ENCODE assay signal across 22 cellular contexts in genomic region chr20:33629533-33629932, GRCh38. TPM values are rescaled to one million over a fixed set of nuclear protein-coding genes. Genes with fewer than 3 reads are reported as not detected.
DNase-seq lines count a peak whose midpoint lies in the region; ATAC-seq, FAIRE-seq and TF ChIP-seq lines count a peak whose summit lies in the region.
"Had no signal": no experiment of that assay in that cellular context is flagged by ENCODE, and none has a peak within 500 bp of the region (broad histone marks: within the 10 kb centered on the region; RNA-seq: fewer than 3 reads in every experiment).

No MANE protein-coding gene starts in this region.

- no peak overlapping the region for H2AFZ ChIP-seq in K562 (ENCODE audit: low read depth, low read length)

- no peaks in the 10 kb centered on the region for H3K79me2 ChIP-seq in K562 (ENCODE audit: control insufficient read depth, insufficient read depth, low read length)

- no peaks in the 10 kb centered on the region for H3K9me3 ChIP-seq in K562 (replicated peaks; ENCODE audit: control insufficient read depth, insufficient read depth, low read depth, low read length)
- H3K9me3 ChIP-seq: HAP-1 had no signal

- no peak for TF ChIP-seq POLR2A in K562 (conservative IDR thresholded peaks at IDR 0.05)

- no peaks in the 10 kb centered on the region for H3K9me3 Mint-ChIP-seq in activated naive CD4-positive, alpha-beta T cell treated with anti-CD3 and anti-CD28 coated beads, Interleukin-2, amount 50 U/mL, for 24 hours
- no peaks in the 10 kb centered on the region for H3K9me3 Mint-ChIP-seq in activated T-helper 17 cell treated with anti-CD3 and anti-CD28 coated beads, Interleukin-2, amount 50 U/mL, for 72 hours
- H3K9me3 Mint-ChIP-seq: CD4-positive, alpha-beta memory T cell; HFFc6 had no signal

- no peaks in the 10 kb centered on the region for H4K20me1 ChIP-seq in K562 (replicated peaks; ENCODE audit: control insufficient read depth, insufficient read depth, low read length)

- no peaks in the 10 kb centered on the region for H3K27me3 ChIP-seq in K562 (ENCODE audit: control insufficient read depth in 2 of 2, insufficient read depth in 2 of 2, low read length in 2 of 2)

- no peak for ATAC-seq in activated T-helper 17 cell treated with anti-CD3 and anti-CD28 coated beads, Interleukin-2, amount 50 U/mL, for 72 hours (replicated peaks)
- ATAC-seq in K562, result peak; percentile 54; the same call in 1 of the 3 replicates
- ATAC-seq in GM19395 (IDR thresholded peaks at IDR 0.05; ENCODE audit: unreplicated experiment), result no peak
- no peak for ATAC-seq in HG03354 (IDR thresholded peaks at IDR 0.05; ENCODE audit: poor library complexity, severe bottlenecking, unreplicated experiment)

- intact Hi-C loops in K562 (cut with micrococcal nuclease), result no loop called here

- TF ChIP-seq CTCF in K562 (IDR thresholded peaks at IDR 0.05 in 2 of 3, conservative IDR thresholded peaks at IDR 0.05 in 1 of 3; ENCODE audit: insufficient read depth in 2 of 3, low read depth in 1 of 3, low read length in 3 of 3), result no peak

- H3K4me1 ChIP-seq in K562 (replicated peaks in 1 of 2; ENCODE audit: control insufficient read depth in 2 of 2, insufficient read depth in 2 of 2, low read length in 2 of 2), result peaks cover 5 to 10% of the 10 kb centered on the region in 2 experiments; a peak in 3 of 5 replicates
- H3K4me1 ChIP-seq: HAP-1 had no signal

- no peak overlapping the region for H3K27ac ChIP-seq in K562 (ENCODE audit: extremely low read depth, low read depth, low read length)

- H3K27me3 Mint-ChIP-seq in activated naive CD4-positive, alpha-beta T cell treated with anti-CD3 and anti-CD28 coated beads, Interleukin-2, amount 50 U/mL, for 24 hours, result no peaks in the 10 kb centered on the region
- no peaks in the 10 kb centered on the region for H3K27me3 Mint-ChIP-seq in activated T-helper 17 cell treated with anti-CD3 and anti-CD28 coated beads, Interleukin-2, amount 50 U/mL, for 72 hours
- H3K27me3 Mint-ChIP-seq: CD4-positive, alpha-beta memory T cell had no signal

- H3K9me1 ChIP-seq in K562 (ENCODE audit: control insufficient read depth, insufficient read depth, low read length), result no peaks in the 10 kb centered on the region

- H3K36me3 Mint-ChIP-seq in activated naive CD4-positive, alpha-beta T cell treated with anti-CD3 and anti-CD28 coated beads, Interleukin-2, amount 50 U/mL, for 24 hours, result peaks cover 12% of the 10 kb centered on the region
- peaks cover 85% of the 10 kb centered on the region for H3K36me3 Mint-ChIP-seq in activated T-helper 17 cell treated with anti-CD3 and anti-CD28 coated beads, Interleukin-2, amount 50 U/mL, for 72 hours (ENCODE audit: low read depth)

- no peak overlapping the region for H3K4me3 ChIP-seq in K562
- H3K4me3 ChIP-seq: HAP-1 had no signal

- no peak overlapping the region for H3K4me3 Mint-ChIP-seq in activated naive CD4-positive, alpha-beta T cell treated with anti-CD3 and anti-CD28 coated beads, Interleukin-2, amount 50 U/mL, for 24 hours
- H3K4me3 Mint-ChIP-seq in activated T-helper 17 cell treated with anti-CD3 and anti-CD28 coated beads, Interleukin-2, amount 50 U/mL, for 72 hours, result no peak overlapping the region
- H3K4me3 Mint-ChIP-seq: CD4-positive, alpha-beta memory T cell; HFFc6 had no signal

- 42% methylated on average over 10 of the region's 10 CpGs for WGBS in K562 (ENCODE audit: insufficient coverage, low coverage, missing lambda C conversion rate)

- H3K4me2 ChIP-seq in K562 (ENCODE audit: insufficient read depth, low read length), result no peak overlapping the region

- in situ Hi-C loops in K562 (cut with MboI), result no loop called here

- no TSS peak for BruUV-seq in K562 (replicated peaks; lab: Mats Ljungman, UMichigan)

- no peak for DNase-seq in activated naive CD4-positive, alpha-beta T cell (lab: John Stamatoyannopoulos, UW)
- DNase-seq in K562 (ENCODE audit: extremely low read depth in 1 of 4, low spot score in 3 of 4), result peak in 1 of 4 experiments; percentile 20
- DNase-seq: C1 segment of cervical spinal cord; Calu3; CD4-positive, alpha-beta memory T cell; COR-L47; DMS53; DMS79 treated with DMSO at 0.1 percent for 48 hours; GF-D8; GOT3; HFFc6 had no signal

- H3K9ac ChIP-seq in K562 (ENCODE audit: insufficient read depth in 1 of 2, low read depth in 2 of 2, low read length in 2 of 2), result no peak overlapping the region

- TF ChIP-seq EP300 in K562 (IDR thresholded peaks at IDR 0.05; ENCODE audit: low read length), result no peak

- CTCF ChIA-PET in K562 (lab: Yijun Ruan, JAX; ENCODE audit: low intra/inter-chr PET ratio), result no interaction called here

- H3K27ac Mint-ChIP-seq in activated naive CD4-positive, alpha-beta T cell treated with anti-CD3 and anti-CD28 coated beads, Interleukin-2, amount 50 U/mL, for 24 hours, result peak overlapping the region; percentile 57
- peak overlapping the region; percentile 31 for H3K27ac Mint-ChIP-seq in activated T-helper 17 cell treated with anti-CD3 and anti-CD28 coated beads, Interleukin-2, amount 50 U/mL, for 72 hours
- H3K27ac Mint-ChIP-seq: HFFc6 had no signal

- POLR2A ChIA-PET in K562 (lab: Yijun Ruan, JAX), result interaction anchor here (1.3 to 1.7 kb wide), 2 partner anchors 13 kb away, joined by 3 to 5 read pairs; no protein-coding TSS in a partner anchor

- H3K36me3 ChIP-seq in K562 (ENCODE audit: control insufficient read depth, insufficient read depth, low read length), result peaks cover 36% of the 10 kb centered on the region; the same call in 2 of the 3 replicates
- H3K36me3 ChIP-seq: HAP-1 had no signal

- no peak for TF ChIP-seq RAD21 in K562 (CRISPR knock-in tag; conservative IDR thresholded peaks at IDR 0.05 in 1 of 2, IDR thresholded peaks at IDR 0.05 in 1 of 2)

- peak; percentile 61 for FAIRE-seq in K562 (lab: Jason Lieb, UNC)
- FAIRE-seq: GM12891, GM18507, H54 had no signal

- peaks cover 8% of the 10 kb centered on the region for H3K4me1 Mint-ChIP-seq in activated naive CD4-positive, alpha-beta T cell treated with anti-CD3 and anti-CD28 coated beads, Interleukin-2, amount 50 U/mL, for 24 hours
- peaks cover 5% of the 10 kb centered on the region for H3K4me1 Mint-ChIP-seq in activated T-helper 17 cell treated with anti-CD3 and anti-CD28 coated beads, Interleukin-2, amount 50 U/mL, for 72 hours

RNA-seq across cellular contexts. Expression of gene C20orf144, which starts 32.6 kb away (rescaled TPM):
- total RNA-seq in activated T-helper 17 cell treated with anti-CD3 and anti-CD28 coated beads, Interleukin-2, amount 50 U/mL, for 72 hours, result under 1 TPM; 0.26 to 0.41 TPM
- total RNA-seq in K562 (2011; cell fraction: chromatin; rRNA removed; ENCODE audit: low replicate concordance), result 0.60 TPM in 1 of 2 replicates, not detected in the other
- 0.83 and 1.1 TPM in 2 replicates for total RNA-seq in K562 (2011; cell fraction: nucleolus; rRNA removed)
- total RNA-seq in K562 (2011; cell fraction: nucleoplasm; rRNA removed), result 0.66 and 1.3 TPM in 2 replicates
- total RNA-seq in K562 (2014; rRNA removed) (0.16 TPM in 1 of 2 replicates, not detected in the other), K562 (2014; rRNA removed; fragmentation: Illumina TruSeq; extraction: Trizol) (0.11 and 0.16 TPM in 2 replicates), K562 (2015; rRNA removed; fragmentation: Illumina TruSeq; extraction: Trizol) (0.11 and 0.23 TPM in 2 replicates), K562 (2021) (0.11 and 0.16 TPM in 2 replicates)
- polyA plus RNA-seq in K562 (2011; rRNA removed) (0.10 and 0.11 TPM in 2 replicates), K562 (2014; fragmentation: Illumina TruSeq; extraction: Trizol) (0.12 and 0.22 TPM in 2 replicates), K562 (2014; fragmentation: Nextera tagmentation; extraction: Ambion mirVana) (under 1 TPM in 1 of 2 experiments, not detected in 1; 0.04 TPM), K562 (2014; rRNA removed) (0.16 and 0.23 TPM in 2 replicates)
- polyA plus RNA-seq in K562 (2011; cell fraction: cytosol; rRNA removed), result 0.13 and 0.16 TPM in 2 replicates
- 0.18 TPM in 2 replicates for polyA plus RNA-seq in K562 (2011; cell fraction: nucleus; rRNA removed)
- polyA plus RNA-seq in K562 (2012), result 0.23 and 0.54 TPM in 2 replicates
- 0.28 TPM in 1 of 2 replicates, not detected in the other for polyA minus RNA-seq in K562 (2011; rRNA and poly(A)+ RNA removed)
- not detected in 2 replicates for polyA minus RNA-seq in K562 (2011; cell fraction: cytosol; rRNA and poly(A)+ RNA removed)
- polyA minus RNA-seq in K562 (2011; cell fraction: nucleus; rRNA and poly(A)+ RNA removed), result 0.33 and 0.40 TPM in 2 replicates
- total RNA-seq: A172, Daoy had no signal
- polyA plus RNA-seq: CD4-positive, alpha-beta memory T cell had no signal

RNA-seq across cellular contexts. Expression of gene ACTL10, which starts 37.2 kb away (rescaled TPM):
- total RNA-seq in activated T-helper 17 cell treated with anti-CD3 and anti-CD28 coated beads, Interleukin-2, amount 50 U/mL, for 72 hours, result 1 to 10 TPM; 1.5 to 2.6 TPM
- total RNA-seq in K562 (2011; cell fraction: chromatin; rRNA removed; ENCODE audit: low replicate concordance), result not detected in 2 replicates
- total RNA-seq in K562 (2011; cell fraction: nucleolus; rRNA removed), result 0.33 TPM in 1 of 2 replicates, not detected in the other
- not detected in 2 replicates for total RNA-seq in K562 (2011; cell fraction: nucleoplasm; rRNA removed)
- 0.14 TPM in 1 of 2 replicates, not detected in the other for total RNA-seq in K562 (2014; rRNA removed)
- total RNA-seq in K562 (2014; rRNA removed; fragmentation: Illumina TruSeq; extraction: Trizol), result not detected in 2 replicates
- not detected in 2 replicates for total RNA-seq in K562 (2015; rRNA removed; fragmentation: Illumina TruSeq; extraction: Trizol)
- 0.11 TPM in 1 of 2 replicates, not detected in the other for total RNA-seq in K562 (2021)
- polyA plus RNA-seq in K562 (2011; rRNA removed), result not detected in 2 replicates
- 0.04 TPM in 1 of 2 replicates, not detected in the other for polyA plus RNA-seq in K562 (2011; cell fraction: cytosol; rRNA removed)
- 0.10 TPM in 1 of 2 replicates, not detected in the other for polyA plus RNA-seq in K562 (2011; cell fraction: nucleus; rRNA removed)
- polyA plus RNA-seq in K562 (2012), result 0.13 and 0.29 TPM in 2 replicates
- not detected in 2 replicates for polyA plus RNA-seq in K562 (2014; fragmentation: Illumina TruSeq; extraction: Trizol)
- polyA plus RNA-seq in K562 (2014; fragmentation: Nextera tagmentation; extraction: Ambion mirVana), result not detected
- 0.07 and 0.13 TPM in 2 replicates for polyA plus RNA-seq in K562 (2014; rRNA removed)
- not detected in 2 replicates for polyA minus RNA-seq in K562 (2011; rRNA and poly(A)+ RNA removed)
- not detected in 2 replicates for polyA minus RNA-seq in K562 (2011; cell fraction: cytosol; rRNA and poly(A)+ RNA removed)
- polyA minus RNA-seq in K562 (2011; cell fraction: nucleus; rRNA and poly(A)+ RNA removed), result not detected in 2 replicates
- total RNA-seq: A172, G401 had no signal

RNA-seq across cellular contexts. Expression of gene NECAB3, which starts 44.7 kb away (rescaled TPM):
- 10 to 100 TPM; 20.8 to 26.5 TPM for total RNA-seq in activated T-helper 17 cell treated with anti-CD3 and anti-CD28 coated beads, Interleukin-2, amount 50 U/mL, for 72 hours
- 164 and 323 TPM in 2 replicates for total RNA-seq in K562 (2011; cell fraction: chromatin; rRNA removed; ENCODE audit: low replicate concordance)
- 194 and 203 TPM in 2 replicates for total RNA-seq in K562 (2011; cell fraction: nucleolus; rRNA removed)
- total RNA-seq in K562 (2011; cell fraction: nucleoplasm; rRNA removed), result 200 and 230 TPM in 2 replicates
- total RNA-seq in K562 (2014; rRNA removed) (52.0 and 74.0 TPM in 2 replicates), K562 (2014; rRNA removed; fragmentation: Illumina TruSeq; extraction: Trizol) (16.0 and 17.8 TPM in 2 replicates), K562 (2015; rRNA removed; fragmentation: Illumina TruSeq; extraction: Trizol) (31.5 and 36.5 TPM in 2 replicates), K562 (2021) (57.1 and 57.8 TPM in 2 replicates)
- polyA plus RNA-seq in K562 (2011; rRNA removed) (25.6 and 32.7 TPM in 2 replicates), K562 (2014; fragmentation: Illumina TruSeq; extraction: Trizol) (35.8 and 37.6 TPM in 2 replicates), K562 (2014; fragmentation: Nextera tagmentation; extraction: Ambion mirVana) (1 to 10 TPM in 1 of 2 experiments, under 1 TPM in 1; 0.94 to 1.9 TPM), K562 (2014; rRNA removed) (63.3 and 67.6 TPM in 2 replicates)
- 33.9 and 111 TPM in 2 replicates for polyA plus RNA-seq in K562 (2011; cell fraction: cytosol; rRNA removed)
- 181 and 337 TPM in 2 replicates for polyA plus RNA-seq in K562 (2011; cell fraction: nucleus; rRNA removed)
- 35.0 and 54.7 TPM in 2 replicates for polyA plus RNA-seq in K562 (2012)
- 21.3 and 27.3 TPM in 2 replicates for polyA minus RNA-seq in K562 (2011; rRNA and poly(A)+ RNA removed)
- polyA minus RNA-seq in K562 (2011; cell fraction: cytosol; rRNA and poly(A)+ RNA removed), result 12.6 and 18.7 TPM in 2 replicates
- 66.9 and 76.9 TPM in 2 replicates for polyA minus RNA-seq in K562 (2011; cell fraction: nucleus; rRNA and poly(A)+ RNA removed)

RNA-seq across cellular contexts. Expression of gene E2F1, which starts 56.7 kb away (rescaled TPM):
- total RNA-seq in activated T-helper 17 cell treated with anti-CD3 and anti-CD28 coated beads, Interleukin-2, amount 50 U/mL, for 72 hours, result 10 to 100 TPM; 40.2 to 65.4 TPM
- total RNA-seq in K562 (2011; cell fraction: chromatin; rRNA removed; ENCODE audit: low replicate concordance), result 22.9 and 54.8 TPM in 2 replicates
- 31.2 and 33.7 TPM in 2 replicates for total RNA-seq in K562 (2011; cell fraction: nucleolus; rRNA removed)
- total RNA-seq in K562 (2011; cell fraction: nucleoplasm; rRNA removed), result 28.2 and 29.0 TPM in 2 replicates
- 17.3 and 23.4 TPM in 2 replicates for total RNA-seq in K562 (2014; rRNA removed)
- 9.0 and 10.8 TPM in 2 replicates for total RNA-seq in K562 (2014; rRNA removed; fragmentation: Illumina TruSeq; extraction: Trizol)
- total RNA-seq in K562 (2015; rRNA removed; fragmentation: Illumina TruSeq; extraction: Trizol), result 14.9 and 15.3 TPM in 2 replicates
- total RNA-seq in K562 (2021), result 24.6 and 25.3 TPM in 2 replicates
- 12.7 and 19.3 TPM in 2 replicates for polyA plus RNA-seq in K562 (2011; rRNA removed)
- polyA plus RNA-seq in K562 (2011; cell fraction: cytosol; rRNA removed), result 17.7 and 20.9 TPM in 2 replicates
- 74.3 and 91.0 TPM in 2 replicates for polyA plus RNA-seq in K562 (2011; cell fraction: nucleus; rRNA removed)
- 16.3 and 25.0 TPM in 2 replicates for polyA plus RNA-seq in K562 (2012)
- polyA plus RNA-seq in K562 (2014; fragmentation: Illumina TruSeq; extraction: Trizol), result 13.1 and 17.8 TPM in 2 replicates
- polyA plus RNA-seq in K562 (2014; fragmentation: Nextera tagmentation; extraction: Ambion mirVana), result under 1 TPM; 0.14 to 0.39 TPM
- 28.9 and 30.6 TPM in 2 replicates for polyA plus RNA-seq in K562 (2014; rRNA removed)
- 5.8 and 8.2 TPM in 2 replicates for polyA minus RNA-seq in K562 (2011; rRNA and poly(A)+ RNA removed)
- polyA minus RNA-seq in K562 (2011; cell fraction: cytosol; rRNA and poly(A)+ RNA removed), result 7.7 and 8.5 TPM in 2 replicates
- 9.3 and 10.3 TPM in 2 replicates for polyA minus RNA-seq in K562 (2011; cell fraction: nucleus; rRNA and poly(A)+ RNA removed)
